20 cellular contexts compared by ENCODE assay signal in genomic region chr18:11747731-11748130, GRCh38.
DNase-seq lines count a peak whose midpoint lies in the region; ATAC-seq and TF ChIP-seq lines count a peak whose summit lies in the region.
"Had no signal": no experiment of that assay in that cellular context is flagged by ENCODE, and none has a peak within 500 bp of the region (broad histone marks: within the 10 kb centered on the region; RNA-seq: fewer than 3 reads in every experiment).

No MANE protein-coding gene starts in this region.

- peak; percentile 17 to 55 for DNase-seq in NCI-H526 (lab: John Stamatoyannopoulos, UW)
- DNase-seq in NCI-H526 treated with DMSO at 0.1 percent for 48 hours (lab: John Stamatoyannopoulos, UW) = no peak
- peak; percentile 64 for DNase-seq in NCI-H146 (lab: John Stamatoyannopoulos, UW)
- DNase-seq in NCI-H748 (lab: John Stamatoyannopoulos, UW; ENCODE audit: unreplicated experiment) = peak; percentile 93
- peak; percentile 34 for DNase-seq in putamen (ENCODE audit: low spot score)
- no peak for DNase-seq in GM10248 (ENCODE audit: extremely low spot score)
- DNase-seq in NCI-H1436 (lab: John Stamatoyannopoulos, UW) = no peak
- DNase-seq: ACHN; activated CD4-positive, alpha-beta T cell treated with anti-CD3 and anti-CD28 coated beads, Interleukin-2, amount 50 U/mL, for 48 hours; activated naive CD8-positive, alpha-beta T cell treated with anti-CD3 and anti-CD28 coated beads, Interleukin-2, amount 10 ng/mL, durations not matched to agents 7 days and 5 days; Calu3; cerebellar nuclear complex; KG1; left ventricle myocardium superior; NCI-H2107; stimulated activated CD8-positive, alpha-beta memory T cell treated with anti-CD3 and anti-CD28 coated beads, Interleukin-4, amount 100 ng/mL, for 48 hours; WERI-Rb-1 had no signal

- CTCF ChIA-PET in GM10248 (lab: Yijun Ruan, JAX) = interaction anchor here (1.0 to 5.9 kb wide), 2 partner anchors 11 to 14 kb away, joined by 3 to 29 read pairs; no protein-coding TSS in a partner anchor

- ATAC-seq in activated CD4-positive, CD25-positive, alpha-beta regulatory T cell treated with anti-CD3 and anti-CD28 coated beads, Interleukin-2, amount 50 U/mL, for 24 hours = no peak
- ATAC-seq: left ventricle myocardium superior; natural killer cell treated with Interleukin-12 subunit alpha and Interleukin-12 subunit beta and Interleukin-15 and Interleukin-18, amount 100 ng/mL, for 72 hours; sciatic nerve had no signal

- TF ChIP-seq CTCF in GM10248 (IDR thresholded peaks at IDR 0.05; ENCODE audit: control extremely low read depth, extremely low read depth, low read depth, missing control alignments) = no peak

- POLR2A ChIA-PET in GM10248 (lab: Yijun Ruan, JAX) = no interaction called here

Comparison
In these comparisons a context has a peak if more than half of its experiments do, and no peak if none do; other contexts are left out.
1. DNase-seq: peak in NCI-H526 (2 of 2), NCI-H146 (single experiment), NCI-H748 (single experiment) and putamen (single experiment); none in NCI-H526 treated with DMSO at 0.1 percent for 48 hours (single experiment), GM10248 (single experiment) and NCI-H1436 (single experiment).